In the genomic region with DNA sequence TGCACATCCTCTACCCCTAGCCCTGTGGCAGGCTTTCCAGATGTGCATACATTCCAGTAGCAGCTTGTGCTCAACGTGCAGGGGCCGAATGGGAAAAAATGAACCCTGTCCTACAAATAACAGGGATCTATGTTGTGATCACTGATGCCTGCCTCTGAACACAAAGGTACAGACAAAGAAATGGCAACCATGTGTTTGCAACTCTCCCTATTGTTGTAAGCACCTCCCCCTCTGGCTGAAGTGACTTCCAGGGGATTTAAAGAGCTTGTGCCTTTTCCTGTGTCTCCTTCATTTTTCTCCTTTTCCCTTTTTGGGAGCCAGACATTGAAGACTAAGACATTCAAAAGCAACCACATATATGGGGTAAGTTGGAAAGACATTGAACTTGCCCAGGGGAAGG, we compare ENCODE assay signal across 20 cellular contexts. TPM values are rescaled to one million over a fixed set of nuclear protein-coding genes. Genes with fewer than 3 reads are reported as not detected.
DNase-seq lines count a peak whose midpoint lies in the region; ATAC-seq and TF ChIP-seq lines count a peak whose summit lies in the region.
"Had no signal": no experiment of that assay in that cellular context is flagged by ENCODE, and none has a peak within 500 bp of the region (broad histone marks: within the 10 kb centered on the region; RNA-seq: fewer than 3 reads in every experiment).

No MANE protein-coding gene starts in this region.

- CTCF ChIA-PET in mammary epithelial cell (lab: Charles Lee; ENCODE audit: low non-redundant PET) (no interaction called here), MCF 10A (lab: Yijun Ruan, JAX) (interaction anchor here (0.6 to 9.0 kb wide), 7 partner anchors 10 to 188 kb away, joined by 3 to 110 read pairs (median 4); no protein-coding TSS in a partner anchor)

- no peak overlapping the region for H3K4me2 ChIP-seq in mammary epithelial cell (ENCODE audit: insufficient read depth, low read depth, low read length)
- H3K4me2 ChIP-seq: SK-N-SH had no signal

- H3K36me3 Mint-ChIP-seq in MCF 10A (ENCODE audit: insufficient read depth, unreplicated experiment) (no peaks in the 10 kb centered on the region), T-helper 17 cell (ENCODE audit: low read depth) (peaks cover 18% of the 10 kb centered on the region)

- H3K4me3 ChIP-seq in mammary epithelial cell (replicated peaks in 1 of 3; ENCODE audit: insufficient read depth in 1 of 3, low read depth in 2 of 3, low read length in 3 of 3) (no peak overlapping the region), iPS-18a (ENCODE audit: low read length) (no peak overlapping the region)
- H3K4me3 ChIP-seq: adrenal gland, dorsolateral prefrontal cortex, gastroesophageal sphincter had no signal

- intact Hi-C loops in mammary epithelial cell (cut with micrococcal nuclease) (no loop called here), MCF 10A (cut with micrococcal nuclease) (loop anchor here (10.0 kb wide), 1 partner anchor 291 kb away; a partner anchor contains a TSS), sciatic nerve (cut with DNase I) (loop anchor here (10.0 kb wide), 1 partner anchor 79 kb away; no protein-coding TSS in a partner anchor)

- DNase-seq in mammary epithelial cell (no peak), MCF 10A (ENCODE audit: unreplicated experiment) (no peak), T-helper 17 cell (no peak), T1000 (lab: John Stamatoyannopoulos, UW) (no peak), sciatic nerve (ENCODE audit: low spot score) (no peak)
- DNase-seq: activated CD4-positive, alpha-beta T cell treated with anti-CD3 and anti-CD28 coated beads, Interleukin-2, amount 50 U/mL, for 1 hour; adrenal gland; DMS79 treated with DMSO at 0.1 percent for 48 hours; dorsolateral prefrontal cortex; left colon; NCI-H1694; NCI-H345; NK-92 treated with Interleukin-12 subunit alpha and Interleukin-12 subunit beta, amount 100 ng/mL, for 24 hours; retina; SK-N-SH; stimulated activated CD4-positive, alpha-beta T cell treated with anti-CD3 and anti-CD28 coated beads, Interleukin-15, amount 100 ng/mL, for 24 hours had no signal

- H3K4me3 Mint-ChIP-seq in MCF 10A (ENCODE audit: unreplicated experiment): no peak overlapping the region
- no peak overlapping the region for H3K4me3 Mint-ChIP-seq in T-helper 17 cell

- POLR2A ChIA-PET in MCF 10A (lab: Yijun Ruan, JAX): interaction anchor here (1.1 to 2.4 kb wide), 3 partner anchors 10 to 169 kb away, joined by 3 to 5 read pairs (median 4); no protein-coding TSS in a partner anchor

- no peaks in the 10 kb centered on the region for H3K9me3 ChIP-seq in mammary epithelial cell (replicated peaks; ENCODE audit: insufficient read depth, low read length)
- H3K9me3 ChIP-seq in T-helper 17 cell (ENCODE audit: control insufficient read depth, low read length, poor library complexity, severe bottlenecking): no peaks in the 10 kb centered on the region
- peaks cover 5% of the 10 kb centered on the region for H3K9me3 ChIP-seq in iPS-18a (ENCODE audit: control insufficient read depth, low read depth, low read length)
- H3K9me3 ChIP-seq: adrenal gland, gastroesophageal sphincter, neutrophil, SK-N-SH had no signal

- H4K20me1 ChIP-seq in mammary epithelial cell (ENCODE audit: insufficient read depth, low read length): no peaks in the 10 kb centered on the region

- H3K27me3 Mint-ChIP-seq in MCF 10A (ENCODE audit: insufficient read depth, unreplicated experiment) (no peaks in the 10 kb centered on the region), T-helper 17 cell (no peaks in the 10 kb centered on the region)

- H3K27me3 ChIP-seq in mammary epithelial cell (ENCODE audit: insufficient read depth, low read length) (no peaks in the 10 kb centered on the region), iPS-18a (ENCODE audit: control insufficient read depth, insufficient read depth, low read length) (no peaks in the 10 kb centered on the region)
- H3K27me3 ChIP-seq: adrenal gland, dorsolateral prefrontal cortex, gastroesophageal sphincter, neutrophil had no signal

- in situ Hi-C loops in mammary epithelial cell (cut with MboI; ENCODE audit: low sequenced_read_pairs in 2 of 2): no loop called here

- 100% methylated on average over 2 of the region's 2 CpGs for WGBS in mammary epithelial cell (ENCODE audit: low coverage, missing lambda C conversion rate)

- no peak for TF ChIP-seq CTCF in mammary epithelial cell (conservative IDR thresholded peaks at IDR 0.05 in 1 of 2, IDR thresholded peaks at IDR 0.05 in 1 of 2; ENCODE audit: extremely low read depth in 1 of 2, insufficient read depth in 1 of 2, low read depth in 1 of 2, low read length in 2 of 2)
- TF ChIP-seq CTCF in MCF 10A (IDR thresholded peaks at IDR 0.05; ENCODE audit: unreplicated experiment): no peak

- BruUV-seq in mammary epithelial cell (replicated peaks; lab: Mats Ljungman, UMichigan): no TSS peak
- BruUV-seq in MCF 10A (replicated peaks; lab: Mats Ljungman, UMichigan): no TSS peak

- H3K4me1 ChIP-seq in mammary epithelial cell (ENCODE audit: insufficient read depth, low read length) (peaks cover 5% of the 10 kb centered on the region), iPS-18a (ENCODE audit: control insufficient read depth, low read depth, low read length) (peaks cover 8% of the 10 kb centered on the region)
- H3K4me1 ChIP-seq: adrenal gland had no signal

- no peaks in the 10 kb centered on the region for H3K36me3 ChIP-seq in mammary epithelial cell (ENCODE audit: insufficient read depth, low read length)
- no peaks in the 10 kb centered on the region for H3K36me3 ChIP-seq in iPS-18a (ENCODE audit: control insufficient read depth, low read depth, low read length)
- H3K36me3 ChIP-seq: adrenal gland, gastroesophageal sphincter, neutrophil had no signal

- H3K4me1 Mint-ChIP-seq in MCF 10A (ENCODE audit: insufficient read depth, unreplicated experiment) (peaks cover 6% of the 10 kb centered on the region), T-helper 17 cell (peaks cover 64% of the 10 kb centered on the region)

- no peak for ATAC-seq in T-helper 17 cell
- ATAC-seq in HG02938 (IDR thresholded peaks at IDR 0.05; ENCODE audit: unreplicated experiment): no peak
- no peak for ATAC-seq in sciatic nerve
- ATAC-seq: gastroesophageal sphincter, left colon had no signal

- H3K9ac ChIP-seq in mammary epithelial cell (ENCODE audit: insufficient read depth, low read length): no peak overlapping the region
- peak overlapping the region; percentile 28 for H3K9ac ChIP-seq in iPS-18a (ENCODE audit: low read length)
- H3K9ac ChIP-seq: SK-N-SH had no signal

- H3K27ac Mint-ChIP-seq in MCF 10A (ENCODE audit: low read depth, unreplicated experiment): no peak overlapping the region
- peak overlapping the region; percentile 94 for H3K27ac Mint-ChIP-seq in T-helper 17 cell

- peaks cover 9% of the 10 kb centered on the region for H3K9me3 Mint-ChIP-seq in MCF 10A (ENCODE audit: unreplicated experiment)

- dilution Hi-C loops in mammary epithelial cell (cut with HindIII; ENCODE audit: low sequenced_read_pairs): no loop called here

- no peaks in the 10 kb centered on the region for H3K79me2 ChIP-seq in mammary epithelial cell (ENCODE audit: insufficient read depth, low read length)

- H3K27ac ChIP-seq in mammary epithelial cell (ENCODE audit: insufficient read depth, low read depth, low read length) (no peak overlapping the region), iPS-18a (ENCODE audit: low read length) (peak overlapping the region; percentile 39)
- H3K27ac ChIP-seq: adrenal gland, dorsolateral prefrontal cortex, gastroesophageal sphincter, neutrophil had no signal

- peak overlapping the region; percentile 38 for H2AFZ ChIP-seq in mammary epithelial cell (ENCODE audit: low read depth, low read length)

RNA-seq across cellular contexts. Expression of a gene that starts 21.6 kb away (rescaled TPM):
- 10 to 100 TPM; 23.3 to 62.3 TPM for total RNA-seq in mammary epithelial cell
- polyA plus RNA-seq in mammary epithelial cell: 44.5 TPM
- 69.8 TPM for polyA minus RNA-seq in mammary epithelial cell
- total RNA-seq in MCF 10A (2022): 0.93 TPM in 2 replicates
- 10 to 100 TPM; 75.6 to 90.6 TPM for total RNA-seq in T-helper 17 cell
- 21.6 TPM for total RNA-seq in sciatic nerve
- polyA plus RNA-seq: SK-N-SH had no signal

Comparison
In these comparisons a context has a peak if more than half of its experiments do, and no peak if none do; other contexts are left out.
1. RNA of a gene that starts 21.6 kb away (total RNA-seq): 75.6 to 90.6 TPM in T-helper 17 cell, 23.3 to 62.3 TPM in mammary epithelial cell and 21.6 TPM in sciatic nerve (single experiment); 0.93 TPM in MCF 10A; every median in the first group is over 10 times any median in the second.